Comparison of ENCODE assay signal across 9 cellular contexts in the genomic region with DNA sequence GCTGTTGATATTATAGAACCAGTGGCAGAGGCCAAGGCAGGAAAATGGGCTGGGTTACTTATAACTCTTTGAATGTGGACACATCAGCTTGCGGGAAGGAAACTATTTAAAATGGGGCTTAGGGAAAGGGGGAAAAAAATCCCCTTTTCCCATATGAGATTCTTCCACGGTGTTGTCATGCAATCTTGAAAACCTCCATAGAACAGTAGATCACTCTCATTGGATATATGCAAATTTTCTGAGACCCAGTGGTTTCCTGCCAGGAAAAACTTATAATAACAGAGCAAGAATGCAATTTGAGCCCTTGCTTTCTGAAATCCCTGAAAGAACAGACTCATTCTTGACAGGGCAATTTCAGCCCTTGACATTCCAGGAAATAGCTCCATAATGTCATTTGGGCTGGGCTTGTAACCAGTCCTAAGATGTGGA. TPM values are rescaled to one million over a fixed set of nuclear protein-coding genes. Genes with fewer than 3 reads are reported as not detected.
A peak's percentile ranks its signal among the peaks of the same experiment; 100 is the strongest.
DNase-seq lines count a peak whose midpoint lies in the region; ATAC-seq and TF ChIP-seq lines count a peak whose summit lies in the region.
"Had no signal": no experiment of that assay in that cellular context is flagged by ENCODE, and none has a peak within 500 bp of the region (broad histone marks: within the 10 kb centered on the region; RNA-seq: fewer than 3 reads in every experiment).

No MANE protein-coding gene starts in this region.

- no peak for ATAC-seq in GM18907 (IDR thresholded peaks at IDR 0.05; ENCODE audit: unreplicated experiment)

- H3K36me3 Mint-ChIP-seq in CD4-positive, alpha-beta memory T cell, result no peaks in the 10 kb centered on the region
- H3K36me3 Mint-ChIP-seq: activated naive CD4-positive, alpha-beta T cell treated with anti-CD3 and anti-CD28 coated beads, Interleukin-2, amount 50 U/mL, for 24 hours had no signal

- H3K27me3 Mint-ChIP-seq in CD4-positive, alpha-beta memory T cell, result peaks cover 6% of the 10 kb centered on the region in 2 donors

- intact Hi-C loops in CD4-positive, alpha-beta memory T cell (cut with micrococcal nuclease), result no loop called here

- TF ChIP-seq CTCF in astrocyte of the cerebellum (IDR thresholded peaks at IDR 0.05; ENCODE audit: low read depth, low read length, missing control alignments), result no peak

- H3K4me3 Mint-ChIP-seq in CD4-positive, alpha-beta memory T cell, result no peak overlapping the region
- H3K4me3 Mint-ChIP-seq: activated naive CD4-positive, alpha-beta T cell treated with anti-CD3 and anti-CD28 coated beads, Interleukin-2, amount 50 U/mL, for 24 hours had no signal

- no peaks in the 10 kb centered on the region for H3K36me3 ChIP-seq in CD4-positive, alpha-beta memory T cell (ENCODE audit: insufficient read depth, low read length)

- no peaks in the 10 kb centered on the region for H3K9me3 Mint-ChIP-seq in CD4-positive, alpha-beta memory T cell
- H3K9me3 Mint-ChIP-seq: activated naive CD4-positive, alpha-beta T cell treated with anti-CD3 and anti-CD28 coated beads, Interleukin-2, amount 50 U/mL, for 24 hours had no signal

- POLR2A ChIA-PET in CD4-positive, alpha-beta memory T cell (lab: Charles Lee; ENCODE audit: partially characterized antibody), result no interaction called here

- no peak overlapping the region for H3K27ac Mint-ChIP-seq in CD4-positive, alpha-beta memory T cell
- H3K27ac Mint-ChIP-seq: activated naive CD4-positive, alpha-beta T cell treated with anti-CD3 and anti-CD28 coated beads, Interleukin-2, amount 50 U/mL, for 24 hours had no signal

- H3K4me1 Mint-ChIP-seq in CD4-positive, alpha-beta memory T cell, result no peaks in the 10 kb centered on the region
- H3K4me1 Mint-ChIP-seq: activated naive CD4-positive, alpha-beta T cell treated with anti-CD3 and anti-CD28 coated beads, Interleukin-2, amount 50 U/mL, for 24 hours had no signal

- H3K9me3 ChIP-seq in CD4-positive, alpha-beta memory T cell (ENCODE audit: control insufficient read depth in 1 of 2, low read length in 2 of 2), result no peaks in the 10 kb centered on the region

- H3K27ac ChIP-seq in CD4-positive, alpha-beta memory T cell (ENCODE audit: low read depth, low read length), result no peak overlapping the region

- DNase-seq in HS-27A (ENCODE audit: low read depth), result peak; percentile 94
- peak; percentile 97 for DNase-seq in astrocyte of the cerebellum (ENCODE audit: low read depth)
- peak; percentile 54 for DNase-seq in iPS-NIHi11 (ENCODE audit: low spot score)
- DNase-seq in stromal cell of bone marrow (ENCODE audit: low read depth), result peak; percentile 96
- no peak for DNase-seq in CD4-positive, alpha-beta memory T cell
- no peak for DNase-seq in GM19238 (ENCODE audit: insufficient read length, low spot score)
- no peak for DNase-seq in NCI-H510A (lab: John Stamatoyannopoulos, UW)

- in situ Hi-C loops in astrocyte of the cerebellum (cut with HindIII; ENCODE audit: low sequenced_read_pairs), result no loop called here

- no peaks in the 10 kb centered on the region for H3K27me3 ChIP-seq in CD4-positive, alpha-beta memory T cell (ENCODE audit: insufficient read depth, low read length)

- no peak overlapping the region for H3K4me3 ChIP-seq in astrocyte of the cerebellum (ENCODE audit: low read depth, low read length)
- no peak overlapping the region for H3K4me3 ChIP-seq in CD4-positive, alpha-beta memory T cell (ENCODE audit: low read length in 2 of 2)

- CTCF ChIA-PET in CD4-positive, alpha-beta memory T cell (lab: Charles Lee; ENCODE audit: partially characterized antibody), result no interaction called here

- H3K4me1 ChIP-seq in CD4-positive, alpha-beta memory T cell (ENCODE audit: insufficient read depth, low read length), result no peaks in the 10 kb centered on the region

RNA-seq across cellular contexts. Expression of a gene that starts 31.1 kb away (rescaled TPM):
- not detected for total RNA-seq in CD4-positive, alpha-beta memory T cell
- polyA plus RNA-seq in CD4-positive, alpha-beta memory T cell, result not detected

Comparison
In these comparisons a context has a peak if more than half of its experiments do, and no peak if none do; other contexts are left out.
1. DNase-seq: peak in HS-27A (single experiment), astrocyte of the cerebellum (single experiment), iPS-NIHi11 (single experiment) and stromal cell of bone marrow (single experiment); none in CD4-positive, alpha-beta memory T cell (0 of 5), GM19238 (single experiment) and NCI-H510A (single experiment).